28 cellular contexts compared by ENCODE assay signal in genomic region chr3:73229036-73229435, GRCh38.
"Had no signal": no experiment of that assay in that cellular context is flagged by ENCODE, and none has a peak within 500 bp of the region (broad histone marks: within the 10 kb centered on the region; RNA-seq: fewer than 3 reads in every experiment).

No MANE protein-coding gene starts in this region.

- H3K4me3 ChIP-seq: heart left ventricle, left ventricle myocardium inferior, lung, mucosa of descending colon, ovary, sigmoid colon, spleen had no signal

- H3K36me3 ChIP-seq: heart left ventricle, left ventricle myocardium inferior, ovary, sigmoid colon, spleen had no signal

- H3K27me3 ChIP-seq: heart left ventricle, ovary, sigmoid colon, spleen had no signal

- H3K27ac Mint-ChIP-seq: activated CD4-positive, alpha-beta memory T cell treated with anti-CD3 and anti-CD28 coated beads for 36 hours; activated CD4-positive, alpha-beta T cell treated with anti-CD3 and anti-CD28 coated beads, Interleukin-2, amount 10 ng/mL, durations not matched to agents 24 days and 14 days; activated T-helper 1 cell treated with anti-CD3 and anti-CD28 coated beads, Interleukin-12 subunit alpha, Interleukin-12 subunit beta, Interleukin-2, Interleukin-4 antibody, amounts not matched to agents 30 ng/mL and 10 ng/mL and 1 ng/mL, durations not matched to agents 14 hours and 24 hours and 36 hours; nephron progenitor cell; progenitor cell of endocrine pancreas had no signal

- H3K36me3 Mint-ChIP-seq: activated CD4-positive, alpha-beta memory T cell treated with anti-CD3 and anti-CD28 coated beads for 36 hours had no signal

- H3K4me1 Mint-ChIP-seq: activated CD4-positive, alpha-beta T cell treated with anti-CD3 and anti-CD28 coated beads, Interleukin-2, amount 10 ng/mL, durations not matched to agents 24 days and 14 days had no signal

- H3K27me3 Mint-ChIP-seq: activated CD4-positive, alpha-beta T cell treated with anti-CD3 and anti-CD28 coated beads, Interleukin-2, amount 10 ng/mL, durations not matched to agents 24 days and 14 days had no signal

- DNase-seq: activated CD4-positive, alpha-beta memory T cell treated with anti-CD3 and anti-CD28 coated beads for 36 hours; activated CD4-positive, alpha-beta T cell treated with anti-CD3 and anti-CD28 coated beads, Interleukin-2, amount 10 ng/mL, durations not matched to agents 24 days and 14 days; activated CD4-positive, CD25-positive, alpha-beta regulatory T cell treated with anti-CD3 and anti-CD28 coated beads, Interleukin-2, amount 50 U/mL, for 72 hours; activated CD8-positive, alpha-beta memory T cell treated with anti-CD3 and anti-CD28 coated beads, Interleukin-2, amount 50 U/mL, for 4 hours; activated gamma-delta T cell treated with Interleukin-2 at 50 U/mL for 16 hours; activated naive CD4-positive, alpha-beta T cell treated with anti-CD3 and anti-CD28 coated beads, Interleukin-2, amount 50 U/mL, for 16 hours; activated T-cell treated with anti-CD3 and anti-CD28 coated beads, Interleukin-2, amount 50 U/mL, for 1 hour; amniotic stem cell; dermis blood vessel endothelial cell; effector CD4-positive, alpha-beta T cell; erythroblast; foreskin fibroblast; heart left ventricle; left ventricle myocardium inferior; mucosa of descending colon; nephron progenitor cell; ovary; sigmoid colon; spleen; stimulated activated naive CD4-positive, alpha-beta T cell; T-helper 1 cell had no signal

- H3K4me1 ChIP-seq: heart left ventricle, left ventricle myocardium inferior, sigmoid colon, spleen had no signal

- FAIRE-seq: colon, endometrium, islet of Langerhans, TTC549 had no signal

- H3K4me3 Mint-ChIP-seq: activated CD4-positive, alpha-beta memory T cell treated with anti-CD3 and anti-CD28 coated beads for 36 hours; activated CD4-positive, alpha-beta T cell treated with anti-CD3 and anti-CD28 coated beads, Interleukin-2, amount 10 ng/mL, durations not matched to agents 24 days and 14 days; activated T-helper 1 cell treated with anti-CD3 and anti-CD28 coated beads, Interleukin-12 subunit alpha, Interleukin-12 subunit beta, Interleukin-2, Interleukin-4 antibody, amounts not matched to agents 30 ng/mL and 10 ng/mL and 1 ng/mL, durations not matched to agents 14 hours and 24 hours and 36 hours; nephron progenitor cell had no signal

- H3K27ac ChIP-seq: heart left ventricle, left ventricle myocardium inferior, ovary, sigmoid colon, spleen had no signal

- H3K9me3 ChIP-seq: heart left ventricle, left ventricle myocardium inferior, mucosa of descending colon, ovary, sigmoid colon, spleen had no signal

- H3K9me3 Mint-ChIP-seq: activated CD4-positive, alpha-beta memory T cell treated with anti-CD3 and anti-CD28 coated beads for 36 hours; activated CD4-positive, alpha-beta T cell treated with anti-CD3 and anti-CD28 coated beads, Interleukin-2, amount 10 ng/mL, durations not matched to agents 24 days and 14 days; activated T-helper 1 cell treated with anti-CD3 and anti-CD28 coated beads, Interleukin-12 subunit alpha, Interleukin-12 subunit beta, Interleukin-2, Interleukin-4 antibody, amounts not matched to agents 30 ng/mL and 10 ng/mL and 1 ng/mL, durations not matched to agents 14 hours and 24 hours and 36 hours; nephron progenitor cell had no signal
